Comparison of ENCODE assay signal across 15 cellular contexts in the genomic region with DNA sequence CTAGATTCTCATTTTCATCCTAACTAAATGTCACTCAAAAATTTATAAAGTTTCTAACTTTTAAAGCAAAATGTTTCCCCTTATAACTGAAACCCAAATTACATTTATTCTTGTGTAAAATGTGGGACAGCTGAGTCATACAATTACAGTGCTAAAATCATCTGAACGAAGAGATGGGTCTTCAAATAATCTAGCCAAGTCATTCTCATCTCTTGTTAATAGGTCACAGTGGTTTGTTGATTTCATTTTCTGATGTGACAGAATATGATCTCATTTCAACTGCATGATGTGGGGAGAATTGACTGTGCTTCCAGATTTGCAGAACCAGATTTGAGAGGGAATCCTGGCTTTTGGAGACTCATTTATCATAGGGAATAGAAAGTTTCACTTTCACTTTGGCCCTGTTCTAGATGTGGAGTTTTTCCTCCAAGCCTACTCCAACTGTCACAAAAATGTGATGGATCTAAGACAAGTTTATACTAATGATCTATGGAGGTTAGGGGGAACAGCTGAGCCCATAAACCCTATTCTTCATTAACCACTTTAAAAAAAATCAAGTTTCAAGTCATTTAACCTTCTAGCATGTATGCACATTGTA.
DNase-seq lines count a peak whose midpoint lies in the region; ATAC-seq and TF ChIP-seq lines count a peak whose summit lies in the region.
"Had no signal": no experiment of that assay in that cellular context is flagged by ENCODE, and none has a peak within 500 bp of the region (broad histone marks: within the 10 kb centered on the region; RNA-seq: fewer than 3 reads in every experiment).

No MANE protein-coding gene starts in this region.

- H3K4me1 ChIP-seq in left ventricle myocardium inferior = no peaks in the 10 kb centered on the region
- no peaks in the 10 kb centered on the region for H3K4me1 ChIP-seq in SJCRH30
- H3K4me1 ChIP-seq in upper lobe of right lung = no peaks in the 10 kb centered on the region
- H3K4me1 ChIP-seq in spleen = no peaks in the 10 kb centered on the region
- H3K4me1 ChIP-seq: BLaER1 treated with 17β-estradiol and CSF1 and Interleukin-3, amounts not matched to agents 10 nM and 100 nM had no signal

- no peaks in the 10 kb centered on the region for H3K36me3 Mint-ChIP-seq in immature natural killer cell

- peak overlapping the region; percentile 39 for H3K4me3 ChIP-seq in left ventricle myocardium inferior
- 0 out of 2 replicates have a peak overlapping the region, but pooled peaks have one; percentile 10 for H3K4me3 ChIP-seq in SJCRH30
- H3K4me3 ChIP-seq in upper lobe of right lung = peak overlapping the region; percentile 21
- H3K4me3 ChIP-seq in spleen = peak overlapping the region in 2 of 8 donors; percentile 13 to 37
- H3K4me3 ChIP-seq: BLaER1 treated with 17β-estradiol and CSF1 and Interleukin-3, amounts not matched to agents 10 nM and 100 nM; cardiac muscle cell had no signal

- H3K27ac Mint-ChIP-seq in immature natural killer cell = peak overlapping the region in 1 of 6 donors; percentile 65

- intact Hi-C loops in left ventricle myocardium inferior (cut with micrococcal nuclease) (no loop called here), left ventricle myocardium superior (cut with micrococcal nuclease) (no loop called here), upper lobe of right lung (cut with DNase I) (no loop called here), spleen (cut with DNase I; ENCODE audit: low total_unique reads) (no loop called here)

- peak overlapping the region; percentile 40 to 87 (median 67) for H3K4me3 Mint-ChIP-seq in immature natural killer cell

- H3K4me1 Mint-ChIP-seq in immature natural killer cell = peaks cover 3 to 9% of the 10 kb centered on the region in 2 donors

- no peak overlapping the region for H3K27ac ChIP-seq in left ventricle myocardium inferior (replicated peaks)
- no peak overlapping the region for H3K27ac ChIP-seq in SJCRH30
- no peak overlapping the region for H3K27ac ChIP-seq in upper lobe of right lung
- no peak overlapping the region for H3K27ac ChIP-seq in spleen
- H3K27ac ChIP-seq: BLaER1 treated with 17β-estradiol and CSF1 and Interleukin-3, amounts not matched to agents 10 nM and 100 nM; cardiac muscle cell had no signal

- peaks cover 0 to 8% (median 2%) of the 10 kb centered on the region in 6 donors for H3K9me3 Mint-ChIP-seq in immature natural killer cell

- no peak for TF ChIP-seq CTCF in left ventricle myocardium inferior (IDR thresholded peaks at IDR 0.05; ENCODE audit: borderline replicate concordance)
- TF ChIP-seq CTCF in upper lobe of right lung (IDR thresholded peaks at IDR 0.05) = no peak
- TF ChIP-seq CTCF in spleen (IDR thresholded peaks at IDR 0.05 in 8 of 11, conservative IDR thresholded peaks at IDR 0.05 in 3 of 11) = no peak

- no peaks in the 10 kb centered on the region for H3K9me3 ChIP-seq in left ventricle myocardium inferior (replicated peaks)
- H3K9me3 ChIP-seq in SJCRH30 (replicated peaks) = no peaks in the 10 kb centered on the region
- no peaks in the 10 kb centered on the region for H3K9me3 ChIP-seq in upper lobe of right lung
- no peaks in the 10 kb centered on the region for H3K9me3 ChIP-seq in spleen
- H3K9me3 ChIP-seq: BLaER1 treated with 17β-estradiol and CSF1 and Interleukin-3, amounts not matched to agents 10 nM and 100 nM had no signal

- no peaks in the 10 kb centered on the region for H3K27me3 ChIP-seq in left ventricle myocardium inferior (ENCODE audit: low read depth)
- no peaks in the 10 kb centered on the region for H3K27me3 ChIP-seq in SJCRH30
- H3K27me3 ChIP-seq in upper lobe of right lung = no peaks in the 10 kb centered on the region
- H3K27me3 ChIP-seq in spleen (replicated peaks in 1 of 7) = no peaks in the 10 kb centered on the region
- H3K27me3 ChIP-seq: BLaER1 treated with 17β-estradiol and CSF1 and Interleukin-3, amounts not matched to agents 10 nM and 100 nM; cardiac muscle cell had no signal

- ATAC-seq in left ventricle myocardium superior (no peak), upper lobe of right lung (no peak), HG03139 (IDR thresholded peaks at IDR 0.05; ENCODE audit: unreplicated experiment) (no peak)

- H3K36me3 ChIP-seq in left ventricle myocardium inferior (no peaks in the 10 kb centered on the region), SJCRH30 (no peaks in the 10 kb centered on the region), upper lobe of right lung (no peaks in the 10 kb centered on the region), spleen (no peaks in the 10 kb centered on the region)
- H3K36me3 ChIP-seq: BLaER1 treated with 17β-estradiol and CSF1 and Interleukin-3, amounts not matched to agents 10 nM and 100 nM; cardiac muscle cell had no signal

- 22 to 56% (median 28%) methylated on average over 1 of the region's 1 CpG for WGBS in spleen, 5 donors

- no peak for TF ChIP-seq POLR2A in spleen (IDR thresholded peaks at IDR 0.05)

- H3K27me3 Mint-ChIP-seq in immature natural killer cell (ENCODE audit: low read depth in 3 of 3) = peaks cover 0 to 1% (median 0%) of the 10 kb centered on the region in 3 donors

- DNase-seq in left ventricle myocardium inferior (no peak), left ventricle myocardium superior (no peak), SJCRH30 (no peak), immature natural killer cell (no peak), upper lobe of right lung (no peak), spleen (no peak), epidermal melanocyte (ENCODE audit: insufficient read length, low spot score) (no peak)
- DNase-seq: Kasumi-1, NCI-H1694 treated with DMSO at 0.1 percent for 48 hours, NCI-H526, posterior cingulate gyrus, T-helper 9 cell had no signal
